13 cellular contexts compared by ENCODE assay signal in the genomic region with DNA sequence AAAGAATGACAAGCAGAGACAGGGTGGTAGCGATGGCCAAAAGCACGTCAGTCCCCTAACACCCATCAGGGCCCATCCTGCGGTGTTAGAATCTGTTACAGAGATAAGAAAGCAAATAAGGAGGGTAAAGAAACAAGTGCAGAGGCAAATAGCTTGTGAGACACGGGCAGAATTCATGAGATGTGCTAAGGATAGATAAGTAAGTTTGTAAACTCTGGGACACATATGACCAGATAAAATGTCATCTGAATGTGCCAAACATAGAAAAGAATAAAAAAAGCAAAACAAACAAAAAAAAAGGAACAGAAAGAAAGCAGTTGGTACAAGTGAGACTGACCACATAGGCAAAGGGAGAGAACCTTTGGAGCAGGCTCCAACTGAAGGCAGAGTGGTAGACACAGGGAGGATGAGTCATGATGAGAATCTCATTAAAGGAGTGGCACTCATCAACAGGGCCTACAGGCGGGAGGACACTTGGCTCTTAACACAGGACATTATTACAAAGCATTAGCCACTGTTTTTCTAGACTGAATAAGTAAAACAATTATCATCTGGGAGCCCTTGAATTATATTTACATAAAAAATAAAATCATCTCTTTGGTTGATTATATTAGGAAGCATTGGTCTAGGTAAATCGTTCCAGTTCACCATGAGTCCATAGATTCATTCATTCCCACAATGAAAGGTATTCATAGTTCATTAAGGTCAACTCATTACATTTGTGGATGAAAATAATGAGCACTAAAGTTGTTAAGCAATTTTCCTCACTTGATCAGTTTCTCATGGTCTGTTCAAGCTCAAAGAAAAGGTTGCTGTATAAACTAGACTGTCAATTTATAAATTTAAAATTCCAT. TPM values are rescaled to one million over a fixed set of nuclear protein-coding genes. Genes with fewer than 3 reads are reported as not detected.
DNase-seq lines count a peak whose midpoint lies in the region; ATAC-seq, FAIRE-seq and TF ChIP-seq lines count a peak whose summit lies in the region.
"Had no signal": no experiment of that assay in that cellular context is flagged by ENCODE, and none has a peak within 500 bp of the region (broad histone marks: within the 10 kb centered on the region; RNA-seq: fewer than 3 reads in every experiment).

No MANE protein-coding gene starts in this region.

- no peak overlapping the region for H3K4me2 ChIP-seq in MM.1S (ENCODE audit: low read depth, low read length)
- H3K4me2 ChIP-seq: BLaER1 had no signal

- no peaks in the 10 kb centered on the region for H3F3A ChIP-seq in MM.1S (ENCODE audit: insufficient read depth, low read length)

- H3K36me3 ChIP-seq in MM.1S (replicated peaks; ENCODE audit: insufficient read depth, low read length) (no peaks in the 10 kb centered on the region), ascending aorta (no peaks in the 10 kb centered on the region)
- H3K36me3 ChIP-seq: BLaER1 had no signal

- FAIRE-seq in GM12891 (lab: Jason Lieb, UNC): no peak

- no peak overlapping the region for H3K4me3 ChIP-seq in MM.1S (ENCODE audit: low read length)
- no peak overlapping the region for H3K4me3 ChIP-seq in ascending aorta
- H3K4me3 ChIP-seq: BLaER1 had no signal

- intact Hi-C loops in ascending aorta (cut with DNase I): no loop called here

- no peaks in the 10 kb centered on the region for H3K27me3 Mint-ChIP-seq in T-cell

- CTCF ChIA-PET in T-cell (lab: Charles Lee): interaction anchor here (1.0 to 1.5 kb wide), 2 partner anchors 22 kb away, joined by 3 to 5 read pairs; no protein-coding TSS in a partner anchor

- no peaks in the 10 kb centered on the region for H3K9me2 ChIP-seq in MM.1S (replicated peaks; ENCODE audit: insufficient read depth, low read length)

- no peak overlapping the region for H3K27ac ChIP-seq in MM.1S (ENCODE audit: low read length)
- no peak overlapping the region for H3K27ac ChIP-seq in ascending aorta
- H3K27ac ChIP-seq: BLaER1, epithelial cell of prostate had no signal

- peak; percentile 82 for ATAC-seq in GM21423 (IDR thresholded peaks at IDR 0.05; ENCODE audit: unreplicated experiment)
- ATAC-seq in HG03159 (IDR thresholded peaks at IDR 0.05; ENCODE audit: unreplicated experiment): peak; percentile 77
- no peak for ATAC-seq in T-cell (replicated peaks in 1 of 4)
- ATAC-seq in HG02623 (IDR thresholded peaks at IDR 0.05; ENCODE audit: unreplicated experiment): no peak

- H3K9me3 ChIP-seq in MM.1S (replicated peaks; ENCODE audit: insufficient read depth, low read length): no peaks in the 10 kb centered on the region
- no peaks in the 10 kb centered on the region for H3K9me3 ChIP-seq in ascending aorta
- H3K9me3 ChIP-seq: BLaER1 had no signal

- POLR2A ChIA-PET in T-cell (lab: Charles Lee): no interaction called here

- H3K36me3 Mint-ChIP-seq in T-cell: no peaks in the 10 kb centered on the region
- H3K36me3 Mint-ChIP-seq: type B pancreatic cell had no signal

- H3K27me3 ChIP-seq in MM.1S (replicated peaks; ENCODE audit: insufficient read depth, low read length) (no peaks in the 10 kb centered on the region), ascending aorta (no peaks in the 10 kb centered on the region)
- H3K27me3 ChIP-seq: BLaER1 had no signal

- H3K4me1 ChIP-seq in MM.1S (ENCODE audit: low read length): peaks cover 6% of the 10 kb centered on the region; the same call in 1 of the 2 replicates
- H3K4me1 ChIP-seq in ascending aorta: no peaks in the 10 kb centered on the region
- H3K4me1 ChIP-seq: BLaER1 had no signal

- no peaks in the 10 kb centered on the region for H3K9me3 Mint-ChIP-seq in T-cell
- H3K9me3 Mint-ChIP-seq: T-helper 1 cell treated with Interleukin-12 subunit alpha and Interleukin-12 subunit beta and Interleukin-4 antibody, amounts not matched to agents 30 μg/mL and 1 μg/mL, for 36 hours; type B pancreatic cell had no signal

- peaks cover 14 to 24% (median 20%) of the 10 kb centered on the region in 3 donors for H3K4me1 Mint-ChIP-seq in T-cell

- no peak overlapping the region for H3K4me3 Mint-ChIP-seq in T-cell
- H3K4me3 Mint-ChIP-seq: T-helper 1 cell treated with Interleukin-12 subunit alpha and Interleukin-12 subunit beta and Interleukin-4 antibody, amounts not matched to agents 30 μg/mL and 1 μg/mL, for 36 hours; type B pancreatic cell had no signal

- no peak overlapping the region for H2AFZ ChIP-seq in MM.1S (ENCODE audit: low read length)

- TF ChIP-seq CTCF in MM.1S (IDR thresholded peaks at IDR 0.05; ENCODE audit: low read length): no peak
- TF ChIP-seq CTCF in ascending aorta (IDR thresholded peaks at IDR 0.05): no peak

- DNase-seq in GM12891 (ENCODE audit: insufficient read length, low spot score) (no peak), T-cell (no peak), MM.1S (no peak), NCI-H1694 treated with DMSO at 0.1 percent for 48 hours (lab: John Stamatoyannopoulos, UW) (no peak), ascending aorta (ENCODE audit: low spot score in 2 of 2) (no peak)
- DNase-seq: activated naive CD4-positive, alpha-beta T cell treated with Interleukin-2 at 50 U/mL for 16 hours had no signal

- no peak overlapping the region for H3K9ac ChIP-seq in MM.1S (ENCODE audit: low read length)
- H3K9ac ChIP-seq: BLaER1 had no signal

- no peak for TF ChIP-seq POLR2A in GM12891 (IDR thresholded peaks at IDR 0.05; ENCODE audit: low read depth, low read length)

- no peaks in the 10 kb centered on the region for H4K20me1 ChIP-seq in MM.1S (ENCODE audit: insufficient read depth, low read length)
- H4K20me1 ChIP-seq: BLaER1 had no signal

- peak overlapping the region; percentile 29 to 45 for H3K27ac Mint-ChIP-seq in T-cell
- H3K27ac Mint-ChIP-seq: T-helper 1 cell treated with Interleukin-12 subunit alpha and Interleukin-12 subunit beta and Interleukin-4 antibody, amounts not matched to agents 30 μg/mL and 1 μg/mL, for 36 hours; type B pancreatic cell had no signal

- no peaks in the 10 kb centered on the region for H3K79me2 ChIP-seq in MM.1S (ENCODE audit: low read length)

TF ChIP-seq in GM12891, 5 proteins besides CTCF, POLR2A, EP300 and RAD21:
- TF ChIP-seq POLR2AphosphoS5 (IDR thresholded peaks at IDR 0.05; ENCODE audit: low read depth, low read length) (no peak), PAX5 (IDR thresholded peaks at IDR 0.05; ENCODE audit: insufficient read depth, low read length, severe bottlenecking) (no peak), POU2F2 (IDR thresholded peaks at IDR 0.05; ENCODE audit: low read depth, low read length) (no peak), TAF1 (IDR thresholded peaks at IDR 0.05; ENCODE audit: low read depth, low read length) (no peak), SPI1 (IDR thresholded peaks at IDR 0.05; ENCODE audit: low read depth, low read length) (peak; percentile 60)
TF ChIP-seq in GM12891: peak in this region for 1.

RNA-seq across cellular contexts. Expression of a gene that starts 21.5 kb away (rescaled TPM):
- 0.32 TPM for polyA plus RNA-seq in GM12891 (2012; ENCODE audit: low read depth, missing spikeins)
- total RNA-seq in T-cell (10 to 100 TPM; 37.2 to 76.2 (median 62.3) TPM), ascending aorta (13.1 TPM)

RNA-seq across cellular contexts. Expression of a gene that starts 52.1 kb away (rescaled TPM):
- polyA plus RNA-seq in GM12891 (2012; ENCODE audit: low read depth, missing spikeins): 0.04 TPM
- total RNA-seq in T-cell (not detected), ascending aorta (not detected)

Comparison
In these comparisons a context has a peak if more than half of its experiments do, and no peak if none do; other contexts are left out.
1. ATAC-seq: peak in GM21423 (single experiment) and HG03159 (single experiment); none in T-cell (0 of 4) and HG02623 (single experiment).